In genomic region chr17:82400206-82400605, GRCh38 we compare ENCODE assay signal across 18 cellular contexts. TPM values are rescaled to one million over a fixed set of nuclear protein-coding genes. Genes with fewer than 3 reads are reported as not detected.
DNase-seq lines count a peak whose midpoint lies in the region; ATAC-seq and TF ChIP-seq lines count a peak whose summit lies in the region.
"Had no signal": no experiment of that assay in that cellular context is flagged by ENCODE, and none has a peak within 500 bp of the region (broad histone marks: within the 10 kb centered on the region; RNA-seq: fewer than 3 reads in every experiment).

No MANE protein-coding gene starts in this region.

- H3K9me3 ChIP-seq in neutrophil, result no peaks in the 10 kb centered on the region
- no peaks in the 10 kb centered on the region for H3K9me3 ChIP-seq in MG63
- H3K9me3 ChIP-seq in esophagus muscularis mucosa, result no peaks in the 10 kb centered on the region
- H3K9me3 ChIP-seq: colonic mucosa, stomach had no signal

- 52% methylated on average over 7 of the region's 7 CpGs for whole genome bisulfite sequencing in esophagus muscularis mucosa

- no peak for TF ChIP-seq EP300 in esophagus muscularis mucosa (IDR thresholded peaks at IDR 0.05)

- H3K4me1 Mint-ChIP-seq in central memory CD8-positive, alpha-beta T cell, result peaks cover 10% of the 10 kb centered on the region

- peaks cover 18% of the 10 kb centered on the region for H3K36me3 Mint-ChIP-seq in central memory CD8-positive, alpha-beta T cell (ENCODE audit: insufficient read depth)

- intact Hi-C loops in esophagus muscularis mucosa (cut with DNase I), result no loop called here

- no peaks in the 10 kb centered on the region for H3K27me3 Mint-ChIP-seq in central memory CD8-positive, alpha-beta T cell

- POLR2A ChIA-PET in HEK293T (lab: Yijun Ruan, JAX), result no interaction called here

- no peaks in the 10 kb centered on the region for H3K9me3 Mint-ChIP-seq in central memory CD8-positive, alpha-beta T cell
- H3K9me3 Mint-ChIP-seq: activated T-cell treated with anti-CD3 and anti-CD28 coated beads, Interleukin-2, amount 50 U/mL, for 72 hours; CD8-positive, alpha-beta T cell had no signal

- CTCF ChIA-PET in HEK293T (lab: Yijun Ruan, JAX), result interaction anchor here (0.6 kb wide), 2 partner anchors 49 to 50 kb away, joined by 3 read pairs; no protein-coding TSS in a partner anchor

- peak overlapping the region; percentile 81 for H3K4me3 Mint-ChIP-seq in central memory CD8-positive, alpha-beta T cell

- DNase-seq in CD1c-positive myeloid dendritic cell (ENCODE audit: extremely low spot score) (peak; percentile 56), NB4 (ENCODE audit: low read depth) (peak; percentile 82), nucleus accumbens (lab: John Stamatoyannopoulos, UW) (no peak), MG63 (no peak), esophagus muscularis mucosa (ENCODE audit: extremely low spot score) (no peak), HEK293T (ENCODE audit: extremely low spot score) (no peak)
- DNase-seq in central memory CD8-positive, alpha-beta T cell (ENCODE audit: low spot score in 2 of 2), result no peak
- DNase-seq: NCI-H1105 treated with DMSO at 0.1 percent for 48 hours, NCI-H526 treated with DMSO at 0.1 percent for 48 hours, SW 1271 had no signal

- H3K27me3 ChIP-seq in neutrophil (no peaks in the 10 kb centered on the region), MG63 (no peaks in the 10 kb centered on the region), esophagus muscularis mucosa (no peaks in the 10 kb centered on the region)
- H3K27me3 ChIP-seq: colonic mucosa, stomach had no signal

- H3K27ac ChIP-seq in neutrophil (peak overlapping the region; percentile 75), esophagus muscularis mucosa (replicated peaks in 1 of 4) (peak overlapping the region in 1 of 4 donors; percentile 30)
- H3K27ac ChIP-seq: colonic mucosa, stomach had no signal

- ATAC-seq in central memory CD8-positive, alpha-beta T cell (replicated peaks; ENCODE audit: extremely low read depth, poor library complexity, severe bottlenecking), result no peak

- H3K36me3 ChIP-seq in neutrophil (no peaks in the 10 kb centered on the region), MG63 (peaks cover 5% of the 10 kb centered on the region), esophagus muscularis mucosa (peaks cover 24 to 83% (median 42%) of the 10 kb centered on the region in 4 donors)
- H3K36me3 ChIP-seq: colonic mucosa had no signal

- peaks cover 41 to 54% of the 10 kb centered on the region in 2 experiments for H3K4me1 ChIP-seq in neutrophil (ENCODE audit: control insufficient read depth in 1 of 2, insufficient read depth in 1 of 2, low read depth in 1 of 2, low read length in 1 of 2)
- H3K4me1 ChIP-seq in esophagus muscularis mucosa, result peaks cover 5 to 37% (median 22%) of the 10 kb centered on the region in 4 donors
- H3K4me1 ChIP-seq: colonic mucosa had no signal

- H3K4me3 ChIP-seq in NB4 (ENCODE audit: low read depth, low read length), result peak overlapping the region; percentile 59
- H3K4me3 ChIP-seq in neutrophil (ENCODE audit: low read depth in 1 of 2, low read length in 1 of 2), result peak overlapping the region; percentile 12 to 47
- H3K4me3 ChIP-seq in MG63, result no peak overlapping the region
- no peak overlapping the region for H3K4me3 ChIP-seq in esophagus muscularis mucosa
- H3K4me3 ChIP-seq: colonic mucosa, stomach had no signal

- TF ChIP-seq CTCF in NB4 (IDR thresholded peaks at IDR 0.05; ENCODE audit: low read depth, low read length), result no peak
- TF ChIP-seq CTCF in neutrophil (IDR thresholded peaks at IDR 0.05), result no peak
- no peak for TF ChIP-seq CTCF in esophagus muscularis mucosa (IDR thresholded peaks at IDR 0.05)

- H3K27ac Mint-ChIP-seq in central memory CD8-positive, alpha-beta T cell (ENCODE audit: low read depth), result peak overlapping the region; percentile 89

- TF ChIP-seq POLR2A in NB4 (IDR thresholded peaks at IDR 0.05; ENCODE audit: extremely low read depth, insufficient read length) (no peak), esophagus muscularis mucosa (IDR thresholded peaks at IDR 0.05; ENCODE audit: low read depth) (no peak)

TF ChIP-seq in HEK293T, 16 proteins besides CTCF, POLR2A, EP300 and RAD21:
- TF ChIP-seq FOXM1 (IDR thresholded peaks at IDR 0.05; ENCODE audit: borderline replicate concordance) (no peak), ARNT (IDR thresholded peaks at IDR 0.05) (no peak), CTBP1 (IDR thresholded peaks at IDR 0.05; ENCODE audit: borderline replicate concordance) (no peak), SUZ12 (IDR thresholded peaks at IDR 0.05) (no peak), TARDBP (IDR thresholded peaks at IDR 0.05) (no peak), HDGF (IDR thresholded peaks at IDR 0.05; ENCODE audit: borderline replicate concordance) (no peak), BHLHE40 (IDR thresholded peaks at IDR 0.05; ENCODE audit: borderline replicate concordance) (no peak), ZNF384 (IDR thresholded peaks at IDR 0.05) (no peak), LEF1 (IDR thresholded peaks at IDR 0.05; ENCODE audit: borderline replicate concordance) (no peak), PKNOX1 (IDR thresholded peaks at IDR 0.05) (no peak)

RNA-seq across cellular contexts. Expression of gene HEXD, which starts 17.9 kb away (rescaled TPM):
- total RNA-seq in MG63 (2014; rRNA removed; shearing (Covaris generic); ENCODE audit: low replicate concordance), result 12.1 and 15.3 TPM in 2 replicates
- 10 to 100 TPM; 15.7 to 27.1 (median 20.6) TPM for total RNA-seq in esophagus muscularis mucosa

RNA-seq across cellular contexts. Expression of gene OGFOD3, which starts 18.2 kb away (rescaled TPM):
- total RNA-seq in MG63 (2014; rRNA removed; shearing (Covaris generic); ENCODE audit: low replicate concordance), result 21.2 and 33.7 TPM in 2 replicates
- 10 to 100 TPM; 21.6 to 35.3 (median 28.5) TPM for total RNA-seq in esophagus muscularis mucosa

RNA-seq across cellular contexts. Expression of gene UTS2R, which starts 28.6 kb away (rescaled TPM):
- not detected in 2 replicates for total RNA-seq in MG63 (2014; rRNA removed; shearing (Covaris generic); ENCODE audit: low replicate concordance)
- not detected for total RNA-seq in esophagus muscularis mucosa
- total RNA-seq: CD8-positive, alpha-beta T cell; colonic mucosa; G401; H1; mononuclear cell; stomach had no signal

RNA-seq across cellular contexts. Expression of gene TEX19, which starts 41.2 kb away (rescaled TPM):
- 2.3 TPM in 1 of 2 replicates, not detected in the other for total RNA-seq in MG63 (2014; rRNA removed; shearing (Covaris generic); ENCODE audit: low replicate concordance)
- total RNA-seq in esophagus muscularis mucosa, result not detected
- total RNA-seq: CD8-positive, alpha-beta T cell; colonic mucosa; mononuclear cell; stomach had no signal

RNA-seq across cellular contexts. Expression of gene CYBC1, which starts 50.3 kb away (rescaled TPM):
- 71.0 and 84.5 TPM in 2 replicates for total RNA-seq in MG63 (2014; rRNA removed; shearing (Covaris generic); ENCODE audit: low replicate concordance)
- total RNA-seq in esophagus muscularis mucosa, result 10 to 100 TPM; 40.7 to 78.3 (median 69.7) TPM

Comparison
In these comparisons a context has a peak if more than half of its experiments do, and no peak if none do; other contexts are left out.
1. DNase-seq: peak in CD1c-positive myeloid dendritic cell (single experiment) and NB4 (single experiment); none in central memory CD8-positive, alpha-beta T cell (0 of 2), nucleus accumbens (0 of 56), MG63 (single experiment), esophagus muscularis mucosa (single experiment) and HEK293T (single experiment).
2. H3K4me3 ChIP-seq: peak in NB4 (single experiment) and neutrophil (2 of 2); none in MG63 (single experiment) and esophagus muscularis mucosa (0 of 4).